ENCODE assay signal across 11 cellular contexts in the genomic region with DNA sequence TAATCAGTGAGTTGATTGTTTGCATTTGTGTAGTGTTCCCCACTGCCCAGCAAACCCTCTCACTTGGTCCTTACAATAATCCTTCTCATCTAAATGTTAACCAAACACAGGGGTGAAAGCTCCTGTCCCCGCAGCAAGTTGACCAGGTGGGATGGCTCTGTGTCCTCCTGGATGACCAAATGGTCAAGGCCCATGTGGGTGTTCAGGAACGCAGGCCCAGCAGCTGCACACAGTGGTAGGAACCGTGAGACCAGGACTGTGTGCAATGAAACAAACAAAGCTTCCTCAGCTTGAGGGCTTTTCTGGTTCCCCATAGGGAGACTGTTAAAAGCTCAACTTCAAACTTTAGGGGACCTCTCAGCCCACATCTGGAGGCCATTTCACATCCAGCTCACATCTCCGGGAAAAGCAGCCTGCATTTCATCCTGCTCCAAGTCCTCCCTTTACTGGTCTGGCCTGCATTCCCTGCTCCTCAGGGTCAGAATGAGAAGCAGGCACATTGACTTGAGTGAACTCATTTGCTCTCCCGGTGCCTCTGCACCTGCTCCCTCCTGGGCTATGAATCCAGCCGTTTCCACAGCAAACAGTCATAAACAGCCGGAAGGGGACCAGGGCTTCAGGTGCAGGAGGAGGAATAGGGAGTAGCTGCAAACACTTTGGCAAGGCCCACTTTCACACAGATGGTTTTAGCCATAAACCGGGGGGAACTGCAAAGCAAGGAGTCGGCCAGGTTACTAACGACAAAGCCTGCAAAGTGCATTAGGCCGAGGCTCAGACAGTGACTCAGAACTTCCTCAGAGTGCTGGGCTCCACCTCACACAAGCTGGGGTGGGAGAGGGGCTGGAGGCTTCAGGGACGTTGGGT.
DNase-seq lines count a peak whose midpoint lies in the region; ATAC-seq and TF ChIP-seq lines count a peak whose summit lies in the region.
"Had no signal": no experiment of that assay in that cellular context is flagged by ENCODE, and none has a peak within 500 bp of the region (broad histone marks: within the 10 kb centered on the region; RNA-seq: fewer than 3 reads in every experiment).

No MANE protein-coding gene starts in this region.

- H3F3A ChIP-seq in PC-3 (ENCODE audit: low read length, unreplicated experiment): peaks cover 12% of the 10 kb centered on the region

- 71 to 90% methylated on average over 12 of the region's 12 CpGs for WGBS in thyroid gland, 2 donors

- no peak overlapping the region for H3K4me3 Mint-ChIP-seq in MCF 10A (ENCODE audit: unreplicated experiment)
- no peak overlapping the region for H3K4me3 Mint-ChIP-seq in activated T-helper 1 cell treated with anti-CD3 and anti-CD28 coated beads, Interleukin-12 subunit alpha, Interleukin-12 subunit beta, Interleukin-2, Interleukin-4 antibody, amounts not matched to agents 30 ng/mL and 10 ng/mL and 1 ng/mL, durations not matched to agents 14 hours and 24 hours and 36 hours

- H3K27me3 Mint-ChIP-seq in MCF 10A (ENCODE audit: insufficient read depth, unreplicated experiment): no peaks in the 10 kb centered on the region
- peaks cover 2% of the 10 kb centered on the region for H3K27me3 Mint-ChIP-seq in activated T-helper 1 cell treated with anti-CD3 and anti-CD28 coated beads, Interleukin-12 subunit alpha, Interleukin-12 subunit beta, Interleukin-2, Interleukin-4 antibody, amounts not matched to agents 30 ng/mL and 10 ng/mL and 1 ng/mL, durations not matched to agents 14 hours and 24 hours and 36 hours (ENCODE audit: insufficient read depth)

- no peaks in the 10 kb centered on the region for H3K79me2 ChIP-seq in PC-3 (ENCODE audit: low read length)

- CTCF ChIA-PET in AG04450 (lab: Charles Lee): interaction anchor here (0.7 to 1.9 kb wide), 4 partner anchors 49 to 497 kb away, joined by 3 to 8 read pairs (median 4); no protein-coding TSS in a partner anchor
- CTCF ChIA-PET in PC-3 (lab: Charles Lee): no interaction called here
- CTCF ChIA-PET in MCF 10A (lab: Yijun Ruan, JAX): interaction anchor here (0.6 to 0.9 kb wide), 4 partner anchors 50 to 636 kb away, joined by 3 read pairs; no protein-coding TSS in a partner anchor

- no peaks in the 10 kb centered on the region for H4K20me1 ChIP-seq in PC-3 (ENCODE audit: low read length)

- H3K4me3 ChIP-seq in AG04450 (ENCODE audit: low read depth, low read length) (no peak overlapping the region), PC-3 (ENCODE audit: low read length) (no peak overlapping the region), thyroid gland (replicated peaks in 1 of 3) (no peak overlapping the region)
- H3K4me3 ChIP-seq: adrenal gland, thoracic aorta had no signal

- 0 out of 2 replicates have a peak, but pooled peaks cover under 1% of the 10 kb centered on the region for H3K36me3 ChIP-seq in PC-3 (ENCODE audit: low read depth, low read length)
- H3K36me3 ChIP-seq in thyroid gland: no peaks in the 10 kb centered on the region
- H3K36me3 ChIP-seq: adrenal gland, thoracic aorta had no signal

- no peak for TF ChIP-seq POLR2A in thyroid gland (IDR thresholded peaks at IDR 0.05)

- peaks cover 13% of the 10 kb centered on the region for H3K9me3 Mint-ChIP-seq in MCF 10A (ENCODE audit: unreplicated experiment)
- H3K9me3 Mint-ChIP-seq in activated T-helper 1 cell treated with anti-CD3 and anti-CD28 coated beads, Interleukin-12 subunit alpha, Interleukin-12 subunit beta, Interleukin-2, Interleukin-4 antibody, amounts not matched to agents 30 ng/mL and 10 ng/mL and 1 ng/mL, durations not matched to agents 14 hours and 24 hours and 36 hours: peaks cover 2% of the 10 kb centered on the region

- H3K9ac ChIP-seq in PC-3 (ENCODE audit: low read length): no peak overlapping the region

- H3K27ac ChIP-seq in AG04450 (ENCODE audit: low read depth, low read length): peak overlapping the region; percentile 31
- H3K27ac ChIP-seq in PC-3 (ENCODE audit: low read length): peak overlapping the region; percentile 40
- no peak overlapping the region for H3K27ac ChIP-seq in thyroid gland
- H3K27ac ChIP-seq: adrenal gland, thoracic aorta had no signal

- TF ChIP-seq CTCF in AG04450 (IDR thresholded peaks at IDR 0.05; ENCODE audit: low read depth, low read length) (no peak), PC-3 (conservative IDR thresholded peaks at IDR 0.05; ENCODE audit: low read depth, low read length) (no peak), MCF 10A (IDR thresholded peaks at IDR 0.05; ENCODE audit: unreplicated experiment) (no peak), thyroid gland (IDR thresholded peaks at IDR 0.05) (no peak)

- ATAC-seq in PC-3: peak; percentile 23

- DNase-seq in AG04450 (ENCODE audit: low read depth, low spot score) (no peak), HT-29 (ENCODE audit: low spot score) (peak; percentile 29), PC-3 (peak; percentile 65), glomerular visceral epithelial cell (ENCODE audit: extremely low spot score) (peak; percentile 41), MCF 10A (ENCODE audit: unreplicated experiment) (no peak), SKM-1 (lab: John Stamatoyannopoulos, UW; ENCODE audit: unreplicated experiment) (no peak), thyroid gland (no peak)
- no peak for DNase-seq in activated T-helper 1 cell treated with anti-CD3 and anti-CD28 coated beads, Interleukin-12 subunit alpha, Interleukin-12 subunit beta, Interleukin-2, Interleukin-4 antibody, amounts not matched to agents 30 ng/mL and 10 ng/mL and 1 ng/mL, durations not matched to agents 14 hours and 24 hours and 36 hours (ENCODE audit: low spot score)
- DNase-seq: adrenal gland, KBM-7 had no signal

- no TSS peak for BruUV-seq in PC-3 (replicated peaks; lab: Mats Ljungman, UMichigan)
- BruUV-seq in MCF 10A (replicated peaks; lab: Mats Ljungman, UMichigan): no TSS peak

- no peaks in the 10 kb centered on the region for H3K9me3 ChIP-seq in AG04450 (ENCODE audit: control insufficient read depth, insufficient read depth, low read length)
- H3K9me3 ChIP-seq in PC-3 (ENCODE audit: low read length): no peaks in the 10 kb centered on the region
- no peaks in the 10 kb centered on the region for H3K9me3 ChIP-seq in thyroid gland
- H3K9me3 ChIP-seq: adrenal gland, thoracic aorta had no signal

- intact Hi-C loops in PC-3 (cut with micrococcal nuclease) (loop anchor here (2.0 to 10.0 kb wide), 3 partner anchors 28 to 388 kb away; no protein-coding TSS in a partner anchor), MCF 10A (cut with micrococcal nuclease) (no loop called here), thyroid gland (cut with DNase I) (no loop called here)
- intact Hi-C loops in activated T-helper 1 cell treated with anti-CD3 and anti-CD28 coated beads, Interleukin-12 subunit alpha, Interleukin-12 subunit beta, Interleukin-2, Interleukin-4 antibody, amounts not matched to agents 30 ng/mL and 10 ng/mL and 1 ng/mL, durations not matched to agents 14 hours and 24 hours and 36 hours (cut with micrococcal nuclease): no loop called here

- H3K4me1 ChIP-seq in PC-3 (ENCODE audit: insufficient read depth, low read length) (peaks cover 48% of the 10 kb centered on the region), thyroid gland (no peaks in the 10 kb centered on the region)
- H3K4me1 ChIP-seq: adrenal gland had no signal

- no peak overlapping the region for H3K27ac Mint-ChIP-seq in MCF 10A (ENCODE audit: low read depth, unreplicated experiment)
- no peak overlapping the region for H3K27ac Mint-ChIP-seq in activated T-helper 1 cell treated with anti-CD3 and anti-CD28 coated beads, Interleukin-12 subunit alpha, Interleukin-12 subunit beta, Interleukin-2, Interleukin-4 antibody, amounts not matched to agents 30 ng/mL and 10 ng/mL and 1 ng/mL, durations not matched to agents 14 hours and 24 hours and 36 hours

- H3K27me3 ChIP-seq in AG04450 (ENCODE audit: control insufficient read depth, insufficient read depth, low read length): no peaks in the 10 kb centered on the region
- no peaks in the 10 kb centered on the region for H3K27me3 ChIP-seq in PC-3 (ENCODE audit: low read length)
- no peaks in the 10 kb centered on the region for H3K27me3 ChIP-seq in thyroid gland
- H3K27me3 ChIP-seq: adrenal gland had no signal

- H3K4me1 Mint-ChIP-seq in MCF 10A (ENCODE audit: insufficient read depth, unreplicated experiment): peaks cover 8% of the 10 kb centered on the region
- H3K4me1 Mint-ChIP-seq in activated T-helper 1 cell treated with anti-CD3 and anti-CD28 coated beads, Interleukin-12 subunit alpha, Interleukin-12 subunit beta, Interleukin-2, Interleukin-4 antibody, amounts not matched to agents 30 ng/mL and 10 ng/mL and 1 ng/mL, durations not matched to agents 14 hours and 24 hours and 36 hours (ENCODE audit: low read depth): no peaks in the 10 kb centered on the region

- POLR2A ChIA-PET in AG04450 (lab: Yijun Ruan, JAX): no interaction called here
- POLR2A ChIA-PET in PC-3 (lab: Charles Lee; ENCODE audit: unreplicated experiment): no interaction called here
- POLR2A ChIA-PET in MCF 10A (lab: Yijun Ruan, JAX): interaction anchor here (0.7 to 0.8 kb wide), 2 partner anchors 132 to 388 kb away, joined by 3 read pairs; no protein-coding TSS in a partner anchor

- H3K4me2 ChIP-seq in PC-3 (ENCODE audit: low read length): peak overlapping the region; percentile 30

- H3K9me2 ChIP-seq in PC-3 (replicated peaks; ENCODE audit: low read length): no peaks in the 10 kb centered on the region

- peak overlapping the region; percentile 64 for H2AFZ ChIP-seq in PC-3 (ENCODE audit: low read length)

- H3K36me3 Mint-ChIP-seq in MCF 10A (ENCODE audit: insufficient read depth, unreplicated experiment): no peaks in the 10 kb centered on the region
- no peaks in the 10 kb centered on the region for H3K36me3 Mint-ChIP-seq in activated T-helper 1 cell treated with anti-CD3 and anti-CD28 coated beads, Interleukin-12 subunit alpha, Interleukin-12 subunit beta, Interleukin-2, Interleukin-4 antibody, amounts not matched to agents 30 ng/mL and 10 ng/mL and 1 ng/mL, durations not matched to agents 14 hours and 24 hours and 36 hours (ENCODE audit: low read depth)

Comparison
In these comparisons a context has a peak if more than half of its experiments do, and no peak if none do; other contexts are left out.
1. DNase-seq: peak in HT-29 (single experiment), PC-3 (single experiment) and glomerular visceral epithelial cell (single experiment); none in AG04450 (single experiment), MCF 10A (single experiment), SKM-1 (single experiment), thyroid gland (0 of 2) and activated T-helper 1 cell treated with anti-CD3 and anti-CD28 coated beads, Interleukin-12 subunit alpha, Interleukin-12 subunit beta, Interleukin-2, Interleukin-4 antibody, amounts not matched to agents 30 ng/mL and 10 ng/mL and 1 ng/mL, durations not matched to agents 14 hours and 24 hours and 36 hours (single experiment).
2. H3K27ac ChIP-seq: peak in AG04450 (single experiment) and PC-3 (single experiment); none in thyroid gland (0 of 3).